Comparison of ENCODE assay signal across 27 cellular contexts in genomic region chr15:98207928-98208327, GRCh38.
DNase-seq lines count a peak whose midpoint lies in the region; ATAC-seq, FAIRE-seq and TF ChIP-seq lines count a peak whose summit lies in the region.
"Had no signal": no experiment of that assay in that cellular context is flagged by ENCODE, and none has a peak within 500 bp of the region (broad histone marks: within the 10 kb centered on the region; RNA-seq: fewer than 3 reads in every experiment).

No MANE protein-coding gene starts in this region.

- no peak overlapping the region for H3K4me2 ChIP-seq in GM23338
- no peak overlapping the region for H3K4me2 ChIP-seq in K562 (ENCODE audit: insufficient read depth, low read length)
- H3K4me2 ChIP-seq: BLaER1 had no signal

- H3K36me3 ChIP-seq in GM23338 (ENCODE audit: insufficient read depth) (no peaks in the 10 kb centered on the region), K562 (ENCODE audit: control insufficient read depth, insufficient read depth, low read length) (no peaks in the 10 kb centered on the region), esophagus muscularis mucosa (no peaks in the 10 kb centered on the region)
- H3K36me3 ChIP-seq: BE2C, BLaER1 had no signal

- H3K27me3 ChIP-seq in GM23338 (ENCODE audit: insufficient read depth) (no peaks in the 10 kb centered on the region), K562 (ENCODE audit: control insufficient read depth in 2 of 2, insufficient read depth in 2 of 2, low read length in 2 of 2) (no peaks in the 10 kb centered on the region), esophagus muscularis mucosa (peaks cover 0 to 7% (median 0%) of the 10 kb centered on the region in 4 donors)
- H3K27me3 ChIP-seq: BE2C, BLaER1 had no signal

- POLR2A ChIA-PET in K562 (lab: Yijun Ruan, JAX) = interaction anchor here (0.6 to 2.0 kb wide), 2 partner anchors 13 to 227 kb away, joined by 3 to 6 read pairs; no protein-coding TSS in a partner anchor

- TF ChIP-seq CTCF in GM23338 (conservative IDR thresholded peaks at IDR 0.05; ENCODE audit: low read depth in 2 of 2) = no peak
- no peak for TF ChIP-seq CTCF in K562 (IDR thresholded peaks at IDR 0.05 in 2 of 3, conservative IDR thresholded peaks at IDR 0.05 in 1 of 3; ENCODE audit: insufficient read depth in 2 of 3, low read depth in 1 of 3, low read length in 3 of 3)
- TF ChIP-seq CTCF in esophagus muscularis mucosa (IDR thresholded peaks at IDR 0.05) = no peak

- DNase-seq in GM23338 (ENCODE audit: low spot score) (no peak), K562 (ENCODE audit: extremely low read depth in 1 of 4, low spot score in 3 of 4) (no peak), esophagus muscularis mucosa (ENCODE audit: extremely low spot score) (peak; percentile 60)
- DNase-seq: 8988T; ACHN; BE2C; C1 segment of cervical spinal cord; CD4-positive, alpha-beta memory T cell; CD4-positive, CD25-positive, alpha-beta regulatory T cell; CD8-positive, alpha-beta memory T cell; COR-L47; DMS 273 treated with DMSO at 0.1 percent for 48 hours; DMS153; DMS53; DMS79; DND-41; EL; GDM1 had no signal

- no peaks in the 10 kb centered on the region for H3K36me3 Mint-ChIP-seq in GM23338 (ENCODE audit: low read depth)
- H3K36me3 Mint-ChIP-seq: CD14-positive monocyte; CD4-positive, alpha-beta memory T cell; CD4-positive, CD25-positive, alpha-beta regulatory T cell; CD8-positive, alpha-beta memory T cell had no signal

- H3K4me1 Mint-ChIP-seq in GM23338 = no peaks in the 10 kb centered on the region
- H3K4me1 Mint-ChIP-seq: CD14-positive monocyte; CD4-positive, alpha-beta memory T cell; CD4-positive, CD25-positive, alpha-beta regulatory T cell; CD8-positive, alpha-beta memory T cell had no signal

- no peak overlapping the region for H3K9ac ChIP-seq in K562 (ENCODE audit: insufficient read depth in 1 of 2, low read depth in 2 of 2, low read length in 2 of 2)
- H3K9ac ChIP-seq: BLaER1 had no signal

- in situ Hi-C loops in K562 (cut with MboI) = no loop called here

- H2AFZ ChIP-seq in GM23338 (peak overlapping the region; percentile 90), K562 (ENCODE audit: low read depth, low read length) (no peak overlapping the region)

- no peaks in the 10 kb centered on the region for H3K9me3 ChIP-seq in K562 (replicated peaks; ENCODE audit: control insufficient read depth, insufficient read depth, low read depth, low read length)
- no peaks in the 10 kb centered on the region for H3K9me3 ChIP-seq in esophagus muscularis mucosa
- H3K9me3 ChIP-seq: BE2C, BLaER1 had no signal

- H3K27ac ChIP-seq in GM23338 (ENCODE audit: low read depth) (no peak overlapping the region), K562 (ENCODE audit: extremely low read depth, low read depth, low read length) (no peak overlapping the region), esophagus muscularis mucosa (replicated peaks in 1 of 4) (no peak overlapping the region)
- H3K27ac ChIP-seq: BLaER1 had no signal

- TF ChIP-seq POLR2A in K562 (conservative IDR thresholded peaks at IDR 0.05) (no peak), esophagus muscularis mucosa (IDR thresholded peaks at IDR 0.05; ENCODE audit: low read depth) (no peak)

- TF ChIP-seq RAD21 in K562 (CRISPR knock-in tag; conservative IDR thresholded peaks at IDR 0.05 in 1 of 2, IDR thresholded peaks at IDR 0.05 in 1 of 2) = no peak

- no peak for TF ChIP-seq EP300 in K562 (IDR thresholded peaks at IDR 0.05; ENCODE audit: low read length)
- TF ChIP-seq EP300 in esophagus muscularis mucosa (IDR thresholded peaks at IDR 0.05) = no peak

- intact Hi-C loops in K562 (cut with micrococcal nuclease) (no loop called here), esophagus muscularis mucosa (cut with DNase I) (no loop called here)

- WGBS in K562 (ENCODE audit: insufficient coverage, low coverage, missing lambda C conversion rate) = 0% methylated on average over 4 of the region's 4 CpGs
- 94% methylated on average over 4 of the region's 4 CpGs for WGBS in esophagus muscularis mucosa

- H4K20me1 ChIP-seq in GM23338 (replicated peaks; ENCODE audit: insufficient read depth) (no peaks in the 10 kb centered on the region), K562 (replicated peaks; ENCODE audit: control insufficient read depth, insufficient read depth, low read length) (no peaks in the 10 kb centered on the region)
- H4K20me1 ChIP-seq: BLaER1 had no signal

- H3K27me3 Mint-ChIP-seq in GM23338 (ENCODE audit: insufficient read depth, low read depth, poor library complexity) = peaks cover 4% of the 10 kb centered on the region
- H3K27me3 Mint-ChIP-seq: CD4-positive, alpha-beta memory T cell; CD4-positive, CD25-positive, alpha-beta regulatory T cell had no signal

- peaks cover 10% of the 10 kb centered on the region; the same call in 1 of the 2 replicates for H3K9me2 ChIP-seq in GM23338 (ENCODE audit: insufficient read depth)

- no peaks in the 10 kb centered on the region for H3F3A ChIP-seq in GM23338 (replicated peaks; ENCODE audit: low read depth)

- ATAC-seq in GM23338 = no peak
- ATAC-seq in K562 = no peak
- no peak for ATAC-seq in GM18861 (IDR thresholded peaks at IDR 0.05; ENCODE audit: unreplicated experiment)
- no peak for ATAC-seq in GM21619 (IDR thresholded peaks at IDR 0.05; ENCODE audit: unreplicated experiment)
- ATAC-seq: GM12878 had no signal

- H3K9me3 Mint-ChIP-seq in GM23338 = no peaks in the 10 kb centered on the region
- H3K9me3 Mint-ChIP-seq: CD14-positive monocyte had no signal

- no TSS peak for BruUV-seq in K562 (replicated peaks; lab: Mats Ljungman, UMichigan)

- no peak overlapping the region for H3K4me3 Mint-ChIP-seq in GM23338
- H3K4me3 Mint-ChIP-seq: CD14-positive monocyte; CD4-positive, alpha-beta memory T cell; CD4-positive, CD25-positive, alpha-beta regulatory T cell; CD8-positive, alpha-beta memory T cell had no signal

- no peak overlapping the region for H3K27ac Mint-ChIP-seq in GM23338
- H3K27ac Mint-ChIP-seq: CD14-positive monocyte; CD4-positive, alpha-beta memory T cell; CD4-positive, CD25-positive, alpha-beta regulatory T cell; CD8-positive, alpha-beta memory T cell had no signal

- FAIRE-seq in K562 (lab: Jason Lieb, UNC) = no peak
- FAIRE-seq: A204.1, GM12878, GM12892, GM18507, GM19239 had no signal

- H3K4me1 ChIP-seq in GM23338 (ENCODE audit: insufficient read depth) (no peaks in the 10 kb centered on the region), K562 (replicated peaks in 1 of 2; ENCODE audit: control insufficient read depth in 2 of 2, insufficient read depth in 2 of 2, low read length in 2 of 2) (no peaks in the 10 kb centered on the region), esophagus muscularis mucosa (no peaks in the 10 kb centered on the region)
- H3K4me1 ChIP-seq: BE2C, BLaER1 had no signal

- no peaks in the 10 kb centered on the region for H3K9me1 ChIP-seq in K562 (ENCODE audit: control insufficient read depth, insufficient read depth, low read length)

- H3K4me3 ChIP-seq in GM23338 (no peak overlapping the region), K562 (no peak overlapping the region), esophagus muscularis mucosa (no peak overlapping the region)
- H3K4me3 ChIP-seq: BLaER1, GM12878 had no signal

- CTCF ChIA-PET in K562 (lab: Yijun Ruan, JAX; ENCODE audit: low intra/inter-chr PET ratio) = no interaction called here

- no peaks in the 10 kb centered on the region for H3K79me2 ChIP-seq in GM23338 (replicated peaks; ENCODE audit: insufficient read depth)
- H3K79me2 ChIP-seq in K562 (ENCODE audit: control insufficient read depth, insufficient read depth, low read length) = no peaks in the 10 kb centered on the region

TF ChIP-seq in GM23338, 12 proteins besides CTCF, POLR2A, EP300 and RAD21 (continues in another document):
- TF ChIP-seq EZH2phosphoT487 (IDR thresholded peaks at IDR 0.05; ENCODE audit: unreplicated experiment) (no peak), NANOG (IDR thresholded peaks at IDR 0.05; ENCODE audit: borderline replicate concordance) (no peak), JUNB (IDR thresholded peaks at IDR 0.05; ENCODE audit: unreplicated experiment) (no peak), STAT1 (IDR thresholded peaks at IDR 0.05; ENCODE audit: unreplicated experiment) (no peak), POLR2AphosphoS5 (IDR thresholded peaks at IDR 0.05; ENCODE audit: low read depth) (no peak), ZNF331 (CRISPR knock-in tag; IDR thresholded peaks at IDR 0.05; ENCODE audit: low read depth) (no peak), EZH2 (IDR thresholded peaks at IDR 0.05; ENCODE audit: low read depth, unreplicated experiment) (no peak)

TF ChIP-seq in K562, 482 proteins besides CTCF, POLR2A, EP300 and RAD21 (continues in another document):
- TF ChIP-seq NR2C2 (CRISPR knock-in tag; IDR thresholded peaks at IDR 0.05) (no peak), NR2C2 (tag; IDR thresholded peaks at IDR 0.05) (peak; percentile 74), TCF7 (IDR thresholded peaks at IDR 0.05; ENCODE audit: borderline replicate concordance) (no peak), KLF10 (CRISPR knock-in tag; IDR thresholded peaks at IDR 0.05) (no peak), HDAC8 (tag; IDR thresholded peaks at IDR 0.05) (no peak), ADNP (tag; IDR thresholded peaks at IDR 0.05) (no peak), HCFC1 (IDR thresholded peaks at IDR 0.05; ENCODE audit: low read depth, low read length) (peak; percentile 35; the same call in 1 of the 2 replicates), GABPA (tag; conservative IDR thresholded peaks at IDR 0.05; ENCODE audit: low read depth) (peak; percentile 42; the same call in 1 of the 2 replicates), CBX2 (IDR thresholded peaks at IDR 0.05; ENCODE audit: insufficient read depth, low read length, poor library complexity, severe bottlenecking) (no peak), NR2C1 (IDR thresholded peaks at IDR 0.05) (peak; percentile 81), NR2C1 (tag; IDR thresholded peaks at IDR 0.05) (peak; percentile 81), ZBTB49 (CRISPR knock-in tag; IDR thresholded peaks at IDR 0.05; ENCODE audit: borderline replicate concordance) (no peak), EGR1 (conservative IDR thresholded peaks at IDR 0.05) (no peak), PYGO2 (tag; IDR thresholded peaks at IDR 0.05) (no peak)
